ENCODE assay signal across 23 cellular contexts in genomic region chr6:6287415-6287814, GRCh38. TPM values are rescaled to one million over a fixed set of nuclear protein-coding genes. Genes with fewer than 3 reads are reported as not detected.
"Had no signal": no experiment of that assay in that cellular context is flagged by ENCODE, and none has a peak within 500 bp of the region (broad histone marks: within the 10 kb centered on the region; RNA-seq: fewer than 3 reads in every experiment).

No MANE protein-coding gene starts in this region.

- H3K4me1 ChIP-seq: adrenal gland, esophagus muscularis mucosa, gastroesophageal sphincter, pancreas, right lobe of liver, upper lobe of left lung had no signal

- H3K36me3 ChIP-seq: adrenal gland, esophagus muscularis mucosa, gastroesophageal sphincter, pancreas, right lobe of liver, thoracic aorta, upper lobe of left lung had no signal

- H3K27me3 ChIP-seq: adrenal gland, gastroesophageal sphincter, pancreas, right lobe of liver, upper lobe of left lung had no signal

- DNase-seq: activated CD4-positive, alpha-beta T cell treated with anti-CD3 and anti-CD28 coated beads for 1 hour; activated CD8-positive, alpha-beta memory T cell treated with anti-CD3 and anti-CD28 coated beads for 24 hours; activated CD8-positive, alpha-beta memory T cell treated with anti-CD3 and anti-CD28 coated beads, Interleukin-2, amount 50 U/mL, for 48 hours; activated effector memory CD4-positive, alpha-beta T cell treated with anti-CD3 and anti-CD28 coated beads, Interleukin-2, amount 50 U/mL, for 16 hours; activated T-cell treated with anti-CD3 and anti-CD28 coated beads, Interleukin-2, amount 50 U/mL, for 48 hours; adrenal gland; dermis blood vessel endothelial cell; effector memory CD4-positive, alpha-beta T cell; left cardiac atrium; mesendoderm; naive thymus-derived CD8-positive, alpha-beta T cell; pancreas; right lobe of liver; small intestine; stimulated activated CD4-positive, alpha-beta T cell treated with anti-CD3 and anti-CD28 coated beads, Interleukin-15, amount 100 ng/mL, for 24 hours; stimulated activated CD4-positive, alpha-beta T cell treated with anti-CD3 and anti-CD28 coated beads, Interleukin-2, amount 100 ng/mL, for 48 hours; upper lobe of left lung had no signal

- H3K9me3 ChIP-seq: adrenal gland, esophagus muscularis mucosa, gastroesophageal sphincter, pancreas, right lobe of liver, thoracic aorta, upper lobe of left lung had no signal

- FAIRE-seq: endothelial cell of umbilical vein, pancreas, small intestine had no signal

- H3K27ac Mint-ChIP-seq: activated naive CD4-positive, alpha-beta T cell treated with anti-CD3 and anti-CD28 coated beads, Interleukin-2, amount 50 U/mL, for 72 hours; naive thymus-derived CD8-positive, alpha-beta T cell had no signal

- ATAC-seq: activated naive CD4-positive, alpha-beta T cell treated with anti-CD3 and anti-CD28 coated beads, Interleukin-2, amount 50 U/mL, for 72 hours; gastroesophageal sphincter; left cardiac atrium; naive thymus-derived CD8-positive, alpha-beta T cell; pancreas; right lobe of liver had no signal

- H3K27ac ChIP-seq: adrenal gland, esophagus muscularis mucosa, gastroesophageal sphincter, pancreas, right lobe of liver, thoracic aorta, upper lobe of left lung, VCaP had no signal

- H3K4me3 Mint-ChIP-seq: naive thymus-derived CD8-positive, alpha-beta T cell had no signal

- H3K9me3 Mint-ChIP-seq: activated naive CD4-positive, alpha-beta T cell treated with anti-CD3 and anti-CD28 coated beads, Interleukin-2, amount 50 U/mL, for 72 hours; naive thymus-derived CD8-positive, alpha-beta T cell had no signal

- H3K4me3 ChIP-seq: adrenal gland, esophagus muscularis mucosa, gastroesophageal sphincter, pancreas, right lobe of liver, thoracic aorta, upper lobe of left lung had no signal

- H3K36me3 Mint-ChIP-seq: activated naive CD4-positive, alpha-beta T cell treated with anti-CD3 and anti-CD28 coated beads, Interleukin-2, amount 50 U/mL, for 72 hours; naive thymus-derived CD8-positive, alpha-beta T cell had no signal

RNA-seq across cellular contexts. Expression of gene F13A1, which starts 33.0 kb away (rescaled TPM):
- polyA plus RNA-seq: endothelial cell of umbilical vein had no signal
